In genomic region chr10:113980408-113981087, GRCh38 we compare ENCODE assay signal across 14 cellular contexts.
DNase-seq lines count a peak whose midpoint lies in the region; ATAC-seq, FAIRE-seq and TF ChIP-seq lines count a peak whose summit lies in the region.
"Had no signal": no experiment of that assay in that cellular context is flagged by ENCODE, and none has a peak within 500 bp of the region (broad histone marks: within the 10 kb centered on the region; RNA-seq: fewer than 3 reads in every experiment).

No MANE protein-coding gene starts in this region.

- H3K9ac ChIP-seq in Loucy (ENCODE audit: low read depth, low read length, poor library complexity, severe bottlenecking), result no peak overlapping the region

- H3K4me1 ChIP-seq in breast epithelium, result peaks cover 0 to 5% of the 10 kb centered on the region in 2 donors
- H3K4me1 ChIP-seq in Loucy (ENCODE audit: insufficient read depth, low read length, poor library complexity, severe bottlenecking), result peaks cover 29% of the 10 kb centered on the region
- peaks cover 23% of the 10 kb centered on the region for H3K4me1 ChIP-seq in PC-9 (replicated peaks; ENCODE audit: insufficient read depth)
- H3K4me1 ChIP-seq: SJSA1 had no signal

- no peaks in the 10 kb centered on the region for H3K9me3 ChIP-seq in breast epithelium
- H3K9me3 ChIP-seq in Loucy (ENCODE audit: insufficient read depth, low read depth, low read length), result no peaks in the 10 kb centered on the region
- H3K9me3 ChIP-seq in PC-9 (ENCODE audit: insufficient read depth, low read depth), result no peaks in the 10 kb centered on the region
- H3K9me3 ChIP-seq: prostate gland, SJSA1 had no signal

- H3K27me3 ChIP-seq in breast epithelium (no peaks in the 10 kb centered on the region), Loucy (ENCODE audit: insufficient read depth, low read length, poor library complexity, severe bottlenecking) (no peaks in the 10 kb centered on the region), bronchial epithelial cell (ENCODE audit: control insufficient read depth, insufficient read depth, low read length) (no peaks in the 10 kb centered on the region), PC-9 (ENCODE audit: insufficient read depth, low read depth) (no peaks in the 10 kb centered on the region)
- H3K27me3 ChIP-seq: SJSA1 had no signal

- BruUV-seq in MCF 10A (replicated peaks; lab: Mats Ljungman, UMichigan) (no TSS peak), PC-9 (replicated peaks; lab: Mats Ljungman, UMichigan) (no TSS peak)

- H3K79me2 ChIP-seq in Loucy (ENCODE audit: insufficient read depth, low read length) (no peaks in the 10 kb centered on the region), PC-9 (ENCODE audit: low read depth) (no peaks in the 10 kb centered on the region)

- no peaks in the 10 kb centered on the region for H3K4me1 Mint-ChIP-seq in MCF 10A (ENCODE audit: insufficient read depth, unreplicated experiment)
- peaks cover 5% of the 10 kb centered on the region for H3K4me1 Mint-ChIP-seq in osteocyte (ENCODE audit: unreplicated experiment)

- no peak for ATAC-seq in GM19324 (IDR thresholded peaks at IDR 0.05; ENCODE audit: low FRiP score, unreplicated experiment)

- POLR2A ChIA-PET in MCF 10A (lab: Yijun Ruan, JAX) (no interaction called here), PC-9 (lab: Charles Lee; ENCODE audit: unreplicated experiment) (no interaction called here)

- H2AFZ ChIP-seq in Loucy (ENCODE audit: low read length) (0 out of 2 replicates have a peak overlapping the region, but pooled peaks have one; percentile 27), PC-9 (no peak overlapping the region)

- CTCF ChIA-PET in MCF 10A (lab: Yijun Ruan, JAX) (interaction anchor here (0.6 to 1.3 kb wide), 8 partner anchors 16 to 274 kb away, joined by 3 to 5 read pairs (median 3); no protein-coding TSS in a partner anchor), PC-9 (lab: Charles Lee) (interaction anchor here (0.6 kb wide), 4 partner anchors 45 to 1454 kb away, joined by 3 to 4 read pairs (median 4); no protein-coding TSS in a partner anchor)

- H3K27me3 Mint-ChIP-seq in MCF 10A (ENCODE audit: insufficient read depth, unreplicated experiment) (no peaks in the 10 kb centered on the region), osteocyte (ENCODE audit: unreplicated experiment) (no peaks in the 10 kb centered on the region)

- no peaks in the 10 kb centered on the region for H3K36me3 ChIP-seq in breast epithelium
- no peaks in the 10 kb centered on the region for H3K36me3 ChIP-seq in Loucy (ENCODE audit: insufficient read depth, low read length)
- no peaks in the 10 kb centered on the region for H3K36me3 ChIP-seq in bronchial epithelial cell (ENCODE audit: control insufficient read depth, insufficient read depth, low read length)
- no peaks in the 10 kb centered on the region for H3K36me3 ChIP-seq in PC-9 (ENCODE audit: low read depth)
- H3K36me3 ChIP-seq: prostate gland, SJSA1 had no signal

- H3K9me2 ChIP-seq in Loucy (replicated peaks; ENCODE audit: low read depth, low read length) (no peaks in the 10 kb centered on the region), PC-9 (ENCODE audit: insufficient read depth) (no peaks in the 10 kb centered on the region)

- H3K9me3 Mint-ChIP-seq in MCF 10A (ENCODE audit: unreplicated experiment) (no peaks in the 10 kb centered on the region), osteocyte (ENCODE audit: unreplicated experiment) (no peaks in the 10 kb centered on the region)

- no peak for TF ChIP-seq CTCF in MCF 10A (IDR thresholded peaks at IDR 0.05; ENCODE audit: unreplicated experiment)
- TF ChIP-seq CTCF in breast epithelium (IDR thresholded peaks at IDR 0.05), result no peak
- TF ChIP-seq CTCF in Loucy (conservative IDR thresholded peaks at IDR 0.05; ENCODE audit: low read length), result peak; percentile 54
- peak; percentile 52 for TF ChIP-seq CTCF in bronchial epithelial cell (IDR thresholded peaks at IDR 0.05; ENCODE audit: insufficient read depth, low read length, severe bottlenecking)
- TF ChIP-seq CTCF in osteocyte (IDR thresholded peaks at IDR 0.05), result peak; percentile 25
- TF ChIP-seq CTCF in PC-9 (conservative IDR thresholded peaks at IDR 0.05), result no peak; the same call in 1 of the 2 replicates

- no peaks in the 10 kb centered on the region for H3F3A ChIP-seq in Loucy (ENCODE audit: low read depth)
- peaks cover 13% of the 10 kb centered on the region; the same call in 1 of the 2 replicates for H3F3A ChIP-seq in PC-9 (ENCODE audit: insufficient read depth, low read depth)

- intact Hi-C loops in MCF 10A (cut with micrococcal nuclease) (no loop called here), breast epithelium (cut with DNase I; ENCODE audit: low total_unique reads) (loop anchor here (10.0 kb wide), 1 partner anchor 1654 kb away; no protein-coding TSS in a partner anchor), PC-9 (cut with micrococcal nuclease; ENCODE audit: unreplicated experiment) (no loop called here)

- no peak for TF ChIP-seq POLR2A in breast epithelium (IDR thresholded peaks at IDR 0.05)

- DNase-seq in MCF 10A (ENCODE audit: unreplicated experiment), result peak; percentile 29
- DNase-seq in breast epithelium (ENCODE audit: low spot score in 2 of 2), result no peak
- DNase-seq in bronchial epithelial cell (ENCODE audit: low read depth), result no peak
- no peak for DNase-seq in osteocyte (ENCODE audit: extremely low spot score, unreplicated experiment)
- DNase-seq in PC-9, result no peak
- no peak for DNase-seq in NCI-H2081 treated with DMSO at 0.1 percent for 48 hours (lab: John Stamatoyannopoulos, UW)
- DNase-seq: activated CD4-positive, CD25-positive, alpha-beta regulatory T cell; NCI-H1048 had no signal

- no peak overlapping the region for H3K4me3 Mint-ChIP-seq in MCF 10A (ENCODE audit: unreplicated experiment)
- H3K4me3 Mint-ChIP-seq in osteocyte (ENCODE audit: unreplicated experiment), result no peak overlapping the region
- H3K4me3 Mint-ChIP-seq: activated naive CD8-positive, alpha-beta T cell had no signal

- H3K27ac ChIP-seq in breast epithelium (no peak overlapping the region), PC-9 (no peak overlapping the region)
- H3K27ac ChIP-seq: prostate gland, SJSA1 had no signal

- FAIRE-seq in bronchial epithelial cell (lab: Jason Lieb, UNC), result peak; percentile 68
- FAIRE-seq: colon had no signal

- H3K36me3 Mint-ChIP-seq in MCF 10A (ENCODE audit: insufficient read depth, unreplicated experiment) (no peaks in the 10 kb centered on the region), osteocyte (ENCODE audit: unreplicated experiment) (no peaks in the 10 kb centered on the region)
- H3K36me3 Mint-ChIP-seq: activated naive CD8-positive, alpha-beta T cell had no signal

- H3K27ac Mint-ChIP-seq in MCF 10A (ENCODE audit: low read depth, unreplicated experiment) (no peak overlapping the region), osteocyte (ENCODE audit: unreplicated experiment) (no peak overlapping the region)
- H3K27ac Mint-ChIP-seq: activated naive CD8-positive, alpha-beta T cell had no signal

- H4K20me1 ChIP-seq in Loucy (ENCODE audit: insufficient read depth, low read length, poor library complexity, severe bottlenecking) (no peaks in the 10 kb centered on the region), PC-9 (ENCODE audit: insufficient read depth) (no peaks in the 10 kb centered on the region)

- H3K4me2 ChIP-seq in Loucy (ENCODE audit: low read depth, low read length, poor library complexity, severe bottlenecking), result no peak overlapping the region
- no peak overlapping the region for H3K4me2 ChIP-seq in PC-9

- no peak overlapping the region for H3K4me3 ChIP-seq in breast epithelium
- H3K4me3 ChIP-seq in Loucy (ENCODE audit: low read length, poor library complexity, severe bottlenecking), result no peak overlapping the region
- H3K4me3 ChIP-seq in bronchial epithelial cell (ENCODE audit: low read depth, low read length), result no peak overlapping the region
- no peak overlapping the region for H3K4me3 ChIP-seq in PC-9
- H3K4me3 ChIP-seq: prostate gland, SJSA1 had no signal

Comparison
In these comparisons a context has a peak if more than half of its experiments do, and no peak if none do; other contexts are left out.
1. CTCF ChIP-seq: peak in Loucy (single experiment), bronchial epithelial cell (single experiment) and osteocyte (single experiment); none in MCF 10A (single experiment), breast epithelium (0 of 3) and PC-9 (single experiment).